8 cellular contexts compared by ENCODE assay signal in genomic region chr12:10190558-10191388, GRCh38. TPM values are rescaled to one million over a fixed set of nuclear protein-coding genes. Genes with fewer than 3 reads are reported as not detected.
DNase-seq lines count a peak whose midpoint lies in the region; ATAC-seq and TF ChIP-seq lines count a peak whose summit lies in the region.

No MANE protein-coding gene starts in this region.

- H3K36me3 ChIP-seq in right atrium auricular region (no peaks in the 10 kb centered on the region), gastrocnemius medialis (no peaks in the 10 kb centered on the region)

- intact Hi-C loops in gastrocnemius medialis (cut with DNase I; ENCODE audit: low total_unique reads) = loop anchor here (1.0 kb wide), 1 partner anchor 37 kb away; no protein-coding TSS in a partner anchor

- H3K27ac ChIP-seq in right atrium auricular region = no peak overlapping the region
- no peak overlapping the region for H3K27ac ChIP-seq in gastrocnemius medialis

- H3K4me1 ChIP-seq in right atrium auricular region = no peaks in the 10 kb centered on the region
- no peaks in the 10 kb centered on the region for H3K4me1 ChIP-seq in gastrocnemius medialis

- H3K4me3 ChIP-seq in right atrium auricular region (no peak overlapping the region), gastrocnemius medialis (no peak overlapping the region)

- ATAC-seq in GM21515 (IDR thresholded peaks at IDR 0.05; ENCODE audit: unreplicated experiment) (peak; percentile 85), gastrocnemius medialis (peak; percentile 86 to 93)

- in situ Hi-C loops in G401 (cut with HindIII; ENCODE audit: low sequenced_read_pairs) (no loop called here), gastrocnemius medialis (cut with MboI; ENCODE audit: low sequenced_read_pairs in 4 of 4) (loop anchor here in 1 of 4 donors (5.0 kb wide), 1 partner anchor 38 kb away; no protein-coding TSS in a partner anchor)

- TF ChIP-seq CTCF in right atrium auricular region (IDR thresholded peaks at IDR 0.05) (peak; percentile 70 to 83), gastrocnemius medialis (IDR thresholded peaks at IDR 0.05 in 4 of 5, conservative IDR thresholded peaks at IDR 0.05 in 1 of 5) (peak; percentile 35 to 75 (median 66))

- TF ChIP-seq POLR2A in gastrocnemius medialis (IDR thresholded peaks at IDR 0.05) = no peak

- H3K27me3 ChIP-seq in right atrium auricular region (no peaks in the 10 kb centered on the region), gastrocnemius medialis (peaks cover 0 to 4% (median 0%) of the 10 kb centered on the region in 3 donors)

- H3K9me3 ChIP-seq in right atrium auricular region (no peaks in the 10 kb centered on the region), gastrocnemius medialis (no peaks in the 10 kb centered on the region)

- TF ChIP-seq EP300 in Ishikawa (IDR thresholded peaks at IDR 0.05; ENCODE audit: borderline replicate concordance) = no peak

- DNase-seq in G401 (ENCODE audit: low spot score) = peak; percentile 78
- peak; percentile 10 for DNase-seq in SKM-1 (lab: John Stamatoyannopoulos, UW; ENCODE audit: unreplicated experiment)
- peak; percentile 67 for DNase-seq in amniotic epithelial cell (ENCODE audit: low read depth)
- peak; percentile 66 for DNase-seq in right atrium auricular region (ENCODE audit: low spot score)
- DNase-seq in gastrocnemius medialis = peak in 1 of 2 donors; percentile 50
- no peak for DNase-seq in NCI-H524 treated with DMSO at 0.1 percent for 48 hours (lab: John Stamatoyannopoulos, UW)

- TF ChIP-seq RAD21 in Ishikawa (IDR thresholded peaks at IDR 0.05; ENCODE audit: low read depth) = peak; percentile 87

TF ChIP-seq in Ishikawa, 13 proteins besides CTCF, POLR2A, EP300 and RAD21:
- TF ChIP-seq TEAD4 (IDR thresholded peaks at IDR 0.05) (no peak), EGR1 (IDR thresholded peaks at IDR 0.05) (no peak), CEBPB (IDR thresholded peaks at IDR 0.05) (no peak), YY1 (IDR thresholded peaks at IDR 0.05; ENCODE audit: low read depth) (no peak), MAX (IDR thresholded peaks at IDR 0.05) (no peak), TCF12 (IDR thresholded peaks at IDR 0.05; ENCODE audit: low read depth) (no peak), TAF1 (IDR thresholded peaks at IDR 0.05; ENCODE audit: low read depth) (no peak), ZBTB7A (IDR thresholded peaks at IDR 0.05; ENCODE audit: low read depth) (no peak), FOXM1 (IDR thresholded peaks at IDR 0.05; ENCODE audit: borderline replicate concordance, low read depth) (no peak), NFIC (IDR thresholded peaks at IDR 0.05) (no peak), REST (IDR thresholded peaks at IDR 0.05; ENCODE audit: low read depth) (no peak), CREB1 (IDR thresholded peaks at IDR 0.05; ENCODE audit: low read depth) (no peak), USF1 (IDR thresholded peaks at IDR 0.05) (no peak)
TF ChIP-seq in Ishikawa: peak in this region for 0.

RNA-seq across cellular contexts. Expression of gene TMEM52B, which starts 11.9 kb away (rescaled TPM):
- total RNA-seq in G401 (2014; rRNA removed; shearing (Covaris generic)) = 0.68 TPM in 1 of 2 replicates, not detected in the other
- under 1 TPM in 1 of 2 donors, not detected in 1; 0.51 TPM for total RNA-seq in right atrium auricular region
- total RNA-seq in gastrocnemius medialis = not detected

RNA-seq across cellular contexts. Expression of gene OLR1, which starts 18.8 kb away (rescaled TPM):
- total RNA-seq in G401 (2014; rRNA removed; shearing (Covaris generic)) = 0.37 and 4.3 TPM in 2 replicates
- total RNA-seq in right atrium auricular region = 1 to 10 TPM; 1.6 to 2.5 TPM
- total RNA-seq in gastrocnemius medialis = under 1 TPM in 1 of 4 donors, not detected in 3; 0.42 TPM

RNA-seq across cellular contexts. Expression of gene GABARAPL1, which starts 21.9 kb away (rescaled TPM):
- 37.6 and 88.9 TPM in 2 replicates for total RNA-seq in G401 (2014; rRNA removed; shearing (Covaris generic))
- total RNA-seq in right atrium auricular region = 100 to 1,000 TPM; 180 to 335 TPM
- 100 to 1,000 TPM; 144 to 605 (median 175) TPM for total RNA-seq in gastrocnemius medialis
